In the genomic region with DNA sequence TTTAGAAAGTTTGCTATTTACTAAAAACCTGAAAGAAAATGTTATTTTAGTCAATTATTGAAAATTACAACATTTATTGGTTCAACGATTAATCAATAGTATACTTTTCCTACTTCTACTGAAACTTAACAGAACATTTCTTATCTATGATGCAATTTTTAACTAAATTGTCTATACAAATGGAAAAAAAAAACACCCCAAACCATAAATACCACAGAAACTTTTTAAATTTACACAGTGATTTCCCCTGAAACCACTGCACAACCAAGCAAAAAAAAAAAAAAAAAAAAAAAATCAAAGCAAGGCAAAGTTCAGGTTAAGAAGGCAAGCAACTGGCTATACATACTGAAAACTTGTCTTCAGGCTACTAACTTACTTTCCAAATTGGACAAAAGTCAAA, we compare ENCODE assay signal across 14 cellular contexts.
DNase-seq lines count a peak whose midpoint lies in the region; ATAC-seq and TF ChIP-seq lines count a peak whose summit lies in the region.
"Had no signal": no experiment of that assay in that cellular context is flagged by ENCODE, and none has a peak within 500 bp of the region (broad histone marks: within the 10 kb centered on the region; RNA-seq: fewer than 3 reads in every experiment).

No MANE protein-coding gene starts in this region.

- TF ChIP-seq POLR2A in prostate gland (IDR thresholded peaks at IDR 0.05) = no peak

- POLR2A ChIA-PET in CD8-positive, alpha-beta memory T cell (lab: Charles Lee) = no interaction called here

- peak; percentile 42 for DNase-seq in GM12864 (ENCODE audit: low read depth)
- no peak for DNase-seq in activated gamma-delta T cell (lab: John Stamatoyannopoulos, UW)
- no peak for DNase-seq in NCI-H748 treated with DMSO at 0.1 percent for 48 hours (lab: John Stamatoyannopoulos, UW)
- no peak for DNase-seq in CD8-positive, alpha-beta memory T cell
- DNase-seq in prostate gland (ENCODE audit: low spot score) = no peak
- DNase-seq: GOT3; NCI-H1694 treated with DMSO at 0.1 percent for 48 hours; psoas muscle; stimulated activated CD4-positive, alpha-beta T cell treated with anti-CD3 and anti-CD28 coated beads, Interleukin-2, amount 100 ng/mL, for 48 hours had no signal

- H3K4me3 ChIP-seq in GM12864 (ENCODE audit: low read depth, low read length) (no peak overlapping the region), prostate gland (no peak overlapping the region)
- no peak overlapping the region for H3K4me3 ChIP-seq in CD8-positive, alpha-beta memory T cell (ENCODE audit: low read length)
- H3K4me3 ChIP-seq: BLaER1, psoas muscle had no signal

- H3K4me1 ChIP-seq in CD8-positive, alpha-beta memory T cell (ENCODE audit: insufficient read depth, low read length) = no peaks in the 10 kb centered on the region
- no peaks in the 10 kb centered on the region for H3K4me1 ChIP-seq in prostate gland (replicated peaks)
- H3K4me1 ChIP-seq: BLaER1, psoas muscle had no signal

- ATAC-seq in GM19035 (IDR thresholded peaks at IDR 0.05; ENCODE audit: unreplicated experiment) (peak; percentile 58), HG02610 (IDR thresholded peaks at IDR 0.05; ENCODE audit: unreplicated experiment) (peak; percentile 76), HG03520 (IDR thresholded peaks at IDR 0.05; ENCODE audit: unreplicated experiment) (peak; percentile 50)
- ATAC-seq: psoas muscle had no signal

- H3K27me3 Mint-ChIP-seq in CD8-positive, alpha-beta memory T cell = no peaks in the 10 kb centered on the region

- 93% methylated on average over 1 of the region's 1 CpG for WGBS in prostate gland

- H3K4me1 Mint-ChIP-seq in CD8-positive, alpha-beta memory T cell = peaks cover 13 to 21% (median 20%) of the 10 kb centered on the region in 3 donors

- CTCF ChIA-PET in CD8-positive, alpha-beta memory T cell (lab: Charles Lee) = interaction anchor here (0.6 kb wide), 1 partner anchor 507 kb away, joined by 3 read pairs; no protein-coding TSS in a partner anchor

- H3K9me3 ChIP-seq in CD8-positive, alpha-beta memory T cell (ENCODE audit: low read length) = no peaks in the 10 kb centered on the region
- no peaks in the 10 kb centered on the region for H3K9me3 ChIP-seq in prostate gland
- H3K9me3 ChIP-seq: BLaER1, psoas muscle had no signal

- H3K36me3 ChIP-seq in CD8-positive, alpha-beta memory T cell (ENCODE audit: insufficient read depth, low read length) = peaks cover 6% of the 10 kb centered on the region
- H3K36me3 ChIP-seq in prostate gland = no peaks in the 10 kb centered on the region

- H3K9me3 Mint-ChIP-seq in CD8-positive, alpha-beta memory T cell = no peaks in the 10 kb centered on the region

- H3K36me3 Mint-ChIP-seq in CD8-positive, alpha-beta memory T cell = peaks cover 17 to 79% (median 34%) of the 10 kb centered on the region in 3 donors

- no peak overlapping the region for H3K27ac ChIP-seq in CD8-positive, alpha-beta memory T cell (ENCODE audit: low read depth, low read length)
- no peak overlapping the region for H3K27ac ChIP-seq in prostate gland
- H3K27ac ChIP-seq: BLaER1, epithelial cell of prostate, psoas muscle had no signal

- H3K4me3 Mint-ChIP-seq in CD8-positive, alpha-beta memory T cell = no peak overlapping the region

- intact Hi-C loops in prostate gland (cut with DNase I) = no loop called here

- peak overlapping the region in 2 of 8 donors; percentile 16 to 74 for H3K27ac Mint-ChIP-seq in CD8-positive, alpha-beta memory T cell

- H3K27me3 ChIP-seq in CD8-positive, alpha-beta memory T cell (ENCODE audit: insufficient read depth, low read length, poor library complexity, severe bottlenecking) = no peaks in the 10 kb centered on the region
- no peaks in the 10 kb centered on the region for H3K27me3 ChIP-seq in prostate gland (replicated peaks; ENCODE audit: insufficient read depth)
- H3K27me3 ChIP-seq: BLaER1 had no signal

- TF ChIP-seq CTCF in GM12864 (IDR thresholded peaks at IDR 0.05; ENCODE audit: low read depth, low read length, missing control alignments) (no peak), prostate gland (IDR thresholded peaks at IDR 0.05) (no peak)
